ENCODE assay signal across 9 cellular contexts in genomic region chr10:624605-625334, GRCh38.
DNase-seq lines count a peak whose midpoint lies in the region; ATAC-seq and TF ChIP-seq lines count a peak whose summit lies in the region.
"Had no signal": no experiment of that assay in that cellular context is flagged by ENCODE, and none has a peak within 500 bp of the region (broad histone marks: within the 10 kb centered on the region; RNA-seq: fewer than 3 reads in every experiment).

No MANE protein-coding gene starts in this region.

- DNase-seq in COR-L47 (lab: John Stamatoyannopoulos, UW) (peak; percentile 83), NCI-H345 treated with DMSO at 0.1 percent for 48 hours (lab: John Stamatoyannopoulos, UW; ENCODE audit: unreplicated experiment) (peak; percentile 53), lower lobe of right lung (peak; percentile 42), thyroid gland (peak; percentile 42 to 64)
- DNase-seq in stimulated activated CD4-positive, alpha-beta T cell treated with anti-CD3 and anti-CD28 coated beads, Interleukin-2, amount 100 ng/mL, for 48 hours = no peak

- peak; percentile 43 to 81 for ATAC-seq in lower lobe of right lung
- no peak for ATAC-seq in HG02798 (IDR thresholded peaks at IDR 0.05; ENCODE audit: poor library complexity, unreplicated experiment)
- ATAC-seq in GM19035 (IDR thresholded peaks at IDR 0.05; ENCODE audit: unreplicated experiment) = no peak
- ATAC-seq: GM12878 had no signal

- no peaks in the 10 kb centered on the region for H3K9me3 ChIP-seq in ectodermal cell (ENCODE audit: control insufficient read depth, low read length)
- H3K9me3 ChIP-seq in lower lobe of right lung = no peaks in the 10 kb centered on the region
- H3K9me3 ChIP-seq in thyroid gland = no peaks in the 10 kb centered on the region

- no peak for TF ChIP-seq POLR2A in thyroid gland (IDR thresholded peaks at IDR 0.05)

- TF ChIP-seq CTCF in lower lobe of right lung (IDR thresholded peaks at IDR 0.05) (no peak), thyroid gland (IDR thresholded peaks at IDR 0.05) (no peak)

- H3K4me1 ChIP-seq in ectodermal cell (ENCODE audit: control insufficient read depth, insufficient read depth, low read length) (peaks cover 29% of the 10 kb centered on the region), lower lobe of right lung (peaks cover 6% of the 10 kb centered on the region), thyroid gland (peaks cover 17 to 26% of the 10 kb centered on the region in 2 donors)

- no peaks in the 10 kb centered on the region for H3K36me3 ChIP-seq in ectodermal cell (ENCODE audit: control insufficient read depth, insufficient read depth, low read length)
- no peaks in the 10 kb centered on the region for H3K36me3 ChIP-seq in lower lobe of right lung
- no peaks in the 10 kb centered on the region for H3K36me3 ChIP-seq in thyroid gland

- intact Hi-C loops in lower lobe of right lung (cut with DNase I) = no loop called here
- intact Hi-C loops in thyroid gland (cut with DNase I) = no loop called here

- 21 to 23% methylated on average over 35 of the region's 35 CpGs for WGBS in ectodermal cell, 2 experiments
- WGBS in thyroid gland, 2 donors = 59 to 74% methylated on average over 23 to 28 of the region's 35 CpGs

- H3K27me3 ChIP-seq in ectodermal cell (ENCODE audit: control insufficient read depth, insufficient read depth, low read length, poor library complexity, severe bottlenecking) (peaks cover 6% of the 10 kb centered on the region), lower lobe of right lung (ENCODE audit: low read depth) (no peaks in the 10 kb centered on the region), thyroid gland (no peaks in the 10 kb centered on the region)

- peak overlapping the region; percentile 0 for H3K27ac ChIP-seq in ectodermal cell (ENCODE audit: insufficient read depth, low read depth, low read length, poor library complexity, severe bottlenecking)
- peak overlapping the region; percentile 11 for H3K27ac ChIP-seq in lower lobe of right lung
- H3K27ac ChIP-seq in thyroid gland = peak overlapping the region; percentile 12 to 68 (median 36)

- H3K4me3 ChIP-seq in ectodermal cell (ENCODE audit: insufficient read depth, low read depth, low read length) (no peak overlapping the region), lower lobe of right lung (no peak overlapping the region), thyroid gland (replicated peaks in 1 of 3) (no peak overlapping the region)
- H3K4me3 ChIP-seq: GM12878 had no signal

Comparison
In these comparisons a context has a peak if more than half of its experiments do, and no peak if none do; other contexts are left out.
1. DNase-seq: peak in COR-L47 (single experiment), NCI-H345 treated with DMSO at 0.1 percent for 48 hours (single experiment), lower lobe of right lung (single experiment) and thyroid gland (2 of 2); none in stimulated activated CD4-positive, alpha-beta T cell treated with anti-CD3 and anti-CD28 coated beads, Interleukin-2, amount 100 ng/mL, for 48 hours (0 of 2).
2. ATAC-seq: peak in lower lobe of right lung (2 of 2); none in HG02798 (single experiment) and GM19035 (single experiment).
3. Peak in every context shown above with its lines, with median percentiles within 50 percentile points of each other: H3K27ac ChIP-seq.